In genomic region chr19:663682-664117, GRCh38 we compare ENCODE assay signal across 1 cellular context.
TF ChIP-seq lines count a peak whose summit lies in the region.

No MANE protein-coding gene starts in this region.

TF ChIP-seq in HCT116, 20 proteins besides CTCF, POLR2A, EP300 and RAD21 (continued from another document):
- TF ChIP-seq SRF (IDR thresholded peaks at IDR 0.05; ENCODE audit: low read depth) (no peak), JUND (IDR thresholded peaks at IDR 0.05) (no peak), ZFX (IDR thresholded peaks at IDR 0.05) (no peak), EZH2phosphoT487 (IDR thresholded peaks at IDR 0.05; ENCODE audit: borderline replicate concordance) (no peak), TCF7L2 (IDR thresholded peaks at IDR 0.05; ENCODE audit: borderline replicate concordance, extremely low read depth, insufficient read depth, insufficient read length) (no peak), ZBTB33 (IDR thresholded peaks at IDR 0.05; ENCODE audit: extremely low read depth, insufficient replicate concordance, low read length) (no peak), MAX (IDR thresholded peaks at IDR 0.05) (no peak; the same call in 1 of the 2 replicates), EGR1 (IDR thresholded peaks at IDR 0.05; ENCODE audit: low read depth) (no peak), CBX3 (IDR thresholded peaks at IDR 0.05; ENCODE audit: low read depth) (no peak), ATF3 (IDR thresholded peaks at IDR 0.05) (no peak), ZNF274 (IDR thresholded peaks at IDR 0.05; ENCODE audit: low read depth, low read length) (no peak), SIN3A (IDR thresholded peaks at IDR 0.05; ENCODE audit: low read depth) (no peak)
